Comparison of ENCODE assay signal across 26 cellular contexts in genomic region chr11:34151916-34152845, GRCh38. TPM values are rescaled to one million over a fixed set of nuclear protein-coding genes. Genes with fewer than 3 reads are reported as not detected.
DNase-seq lines count a peak whose midpoint lies in the region; ATAC-seq and TF ChIP-seq lines count a peak whose summit lies in the region.
"Had no signal": no experiment of that assay in that cellular context is flagged by ENCODE, and none has a peak within 500 bp of the region (broad histone marks: within the 10 kb centered on the region; RNA-seq: fewer than 3 reads in every experiment).

No MANE protein-coding gene starts in this region.

- peaks cover 17% of the 10 kb centered on the region for H3K36me3 ChIP-seq in H7 (replicated peaks; ENCODE audit: control insufficient read depth, insufficient read depth, low read length)
- H3K36me3 ChIP-seq: ovary had no signal

- peaks cover 40% of the 10 kb centered on the region for H3K36me3 Mint-ChIP-seq in endothelial cell (ENCODE audit: low read depth, unreplicated experiment)
- H3K36me3 Mint-ChIP-seq in stimulated activated effector memory CD8-positive, alpha-beta T cell treated with anti-CD3 and anti-CD28 coated beads, Interleukin-12 subunit alpha, Interleukin-12 subunit beta, amount 100 ng/mL, for 72 hours = peaks cover 43% of the 10 kb centered on the region

- H3K4me3 Mint-ChIP-seq in endothelial cell (ENCODE audit: unreplicated experiment) = peak overlapping the region; percentile 85
- H3K4me3 Mint-ChIP-seq in stimulated activated effector memory CD8-positive, alpha-beta T cell treated with anti-CD3 and anti-CD28 coated beads, Interleukin-12 subunit alpha, Interleukin-12 subunit beta, amount 100 ng/mL, for 72 hours = no peak overlapping the region
- H3K4me3 Mint-ChIP-seq: activated naive CD4-positive, alpha-beta T cell treated with anti-CD3 and anti-CD28 coated beads for 36 hours; natural killer cell treated with Interleukin-12 subunit alpha and Interleukin-12 subunit beta and Interleukin-15 and Interleukin-18, amount 100 ng/mL, for 72 hours had no signal

- H3K4me3 ChIP-seq in H7 (ENCODE audit: insufficient read depth, low read depth, low read length) = no peak overlapping the region
- H3K4me3 ChIP-seq: colonic mucosa, hepatocyte, lung, ovary, upper lobe of right lung had no signal

- intact Hi-C loops in cardiac septum (cut with DNase I) (no loop called here), Right ventricle myocardium inferior (cut with DNase I) (no loop called here)

- DNase-seq in cardiac septum (ENCODE audit: low spot score) (peak; percentile 72), Right ventricle myocardium inferior (ENCODE audit: missing footprints) (no peak), H7 (peak; percentile 49), endothelial cell (ENCODE audit: low spot score) (no peak), UCSD-AML1 (lab: John Stamatoyannopoulos, UW; ENCODE audit: unreplicated experiment) (no peak), NCI-H1092 treated with DMSO at 0.1 percent for 48 hours (lab: John Stamatoyannopoulos, UW) (no peak), NCI-H524 (lab: John Stamatoyannopoulos, UW) (no peak)
- DNase-seq in stimulated activated effector memory CD8-positive, alpha-beta T cell treated with anti-CD3 and anti-CD28 coated beads, Interleukin-12 subunit alpha, Interleukin-12 subunit beta, amount 100 ng/mL, for 72 hours (ENCODE audit: low spot score in 2 of 2) = no peak
- DNase-seq: activated CD4-positive, alpha-beta T cell treated with anti-CD3 and anti-CD28 coated beads for 48 hours; activated naive CD4-positive, alpha-beta T cell treated with anti-CD3 and anti-CD28 coated beads for 36 hours; activated T-cell treated with anti-CD3 and anti-CD28 coated beads, Interleukin-2, amount 50 U/mL, for 1 hour; colonic mucosa; effector CD4-positive, alpha-beta T cell; GOT3; NCI-H1105; NCI-H2029; NCI-H526; NK-92 treated with Interleukin-12 subunit alpha and Interleukin-12 subunit beta, amount 100 ng/mL, for 24 hours; ovary; PC-3; Right ventricle myocardium superior; stimulated activated naive CD4-positive, alpha-beta T cell; upper lobe of right lung had no signal

- no peaks in the 10 kb centered on the region for H3K9me3 Mint-ChIP-seq in endothelial cell (ENCODE audit: unreplicated experiment)
- no peaks in the 10 kb centered on the region for H3K9me3 Mint-ChIP-seq in stimulated activated effector memory CD8-positive, alpha-beta T cell treated with anti-CD3 and anti-CD28 coated beads, Interleukin-12 subunit alpha, Interleukin-12 subunit beta, amount 100 ng/mL, for 72 hours
- H3K9me3 Mint-ChIP-seq: activated naive CD4-positive, alpha-beta T cell treated with anti-CD3 and anti-CD28 coated beads for 36 hours; natural killer cell treated with Interleukin-12 subunit alpha and Interleukin-12 subunit beta and Interleukin-15 and Interleukin-18, amount 100 ng/mL, for 72 hours had no signal

- no peaks in the 10 kb centered on the region for H3K27me3 ChIP-seq in H7 (ENCODE audit: control insufficient read depth, insufficient read depth, low read length)
- H3K27me3 ChIP-seq: colonic mucosa, hepatocyte, ovary, upper lobe of right lung had no signal

- H3K4me1 Mint-ChIP-seq in endothelial cell (ENCODE audit: unreplicated experiment) = peaks cover 13% of the 10 kb centered on the region
- H3K4me1 Mint-ChIP-seq in stimulated activated effector memory CD8-positive, alpha-beta T cell treated with anti-CD3 and anti-CD28 coated beads, Interleukin-12 subunit alpha, Interleukin-12 subunit beta, amount 100 ng/mL, for 72 hours = no peaks in the 10 kb centered on the region

- H3K27ac Mint-ChIP-seq in endothelial cell (ENCODE audit: unreplicated experiment) = no peak overlapping the region
- H3K27ac Mint-ChIP-seq in stimulated activated effector memory CD8-positive, alpha-beta T cell treated with anti-CD3 and anti-CD28 coated beads, Interleukin-12 subunit alpha, Interleukin-12 subunit beta, amount 100 ng/mL, for 72 hours = peak overlapping the region; percentile 38
- H3K27ac Mint-ChIP-seq: activated naive CD4-positive, alpha-beta T cell treated with anti-CD3 and anti-CD28 coated beads for 36 hours had no signal

- TF ChIP-seq CTCF in endothelial cell (IDR thresholded peaks at IDR 0.05; ENCODE audit: unreplicated experiment) = no peak

- ATAC-seq in Right ventricle myocardium inferior = no peak
- no peak for ATAC-seq in stimulated activated effector memory CD8-positive, alpha-beta T cell treated with anti-CD3 and anti-CD28 coated beads, Interleukin-12 subunit alpha, Interleukin-12 subunit beta, amount 100 ng/mL, for 72 hours
- ATAC-seq: natural killer cell treated with Interleukin-12 subunit alpha and Interleukin-12 subunit beta and Interleukin-15 and Interleukin-18, amount 100 ng/mL, for 72 hours; PC-3; upper lobe of right lung had no signal

- H3K27me3 Mint-ChIP-seq in endothelial cell (ENCODE audit: unreplicated experiment) = peaks cover 15% of the 10 kb centered on the region
- H3K27me3 Mint-ChIP-seq: natural killer cell treated with Interleukin-12 subunit alpha and Interleukin-12 subunit beta and Interleukin-15 and Interleukin-18, amount 100 ng/mL, for 72 hours had no signal

RNA-seq across cellular contexts. Expression of gene NAT10, which starts 46.8 kb away (rescaled TPM):
- 23.2 TPM for total RNA-seq in cardiac septum
- total RNA-seq in Right ventricle myocardium inferior = 22.8 TPM
- 50.2 and 55.5 TPM in 2 replicates for total RNA-seq in H7 (2014; rRNA removed; shearing (Covaris generic))
- 34.4 TPM for total RNA-seq in endothelial cell (ENCODE audit: unreplicated experiment)

Comparison
In these comparisons a context has a peak if more than half of its experiments do, and no peak if none do; other contexts are left out.
1. DNase-seq: peak in cardiac septum (single experiment) and H7 (single experiment); none in Right ventricle myocardium inferior (single experiment), endothelial cell (single experiment), stimulated activated effector memory CD8-positive, alpha-beta T cell treated with anti-CD3 and anti-CD28 coated beads, Interleukin-12 subunit alpha, Interleukin-12 subunit beta, amount 100 ng/mL, for 72 hours (0 of 2), UCSD-AML1 (single experiment), NCI-H1092 treated with DMSO at 0.1 percent for 48 hours (single experiment) and NCI-H524 (0 of 2).